ENCODE assay signal across 9 cellular contexts in the genomic region with DNA sequence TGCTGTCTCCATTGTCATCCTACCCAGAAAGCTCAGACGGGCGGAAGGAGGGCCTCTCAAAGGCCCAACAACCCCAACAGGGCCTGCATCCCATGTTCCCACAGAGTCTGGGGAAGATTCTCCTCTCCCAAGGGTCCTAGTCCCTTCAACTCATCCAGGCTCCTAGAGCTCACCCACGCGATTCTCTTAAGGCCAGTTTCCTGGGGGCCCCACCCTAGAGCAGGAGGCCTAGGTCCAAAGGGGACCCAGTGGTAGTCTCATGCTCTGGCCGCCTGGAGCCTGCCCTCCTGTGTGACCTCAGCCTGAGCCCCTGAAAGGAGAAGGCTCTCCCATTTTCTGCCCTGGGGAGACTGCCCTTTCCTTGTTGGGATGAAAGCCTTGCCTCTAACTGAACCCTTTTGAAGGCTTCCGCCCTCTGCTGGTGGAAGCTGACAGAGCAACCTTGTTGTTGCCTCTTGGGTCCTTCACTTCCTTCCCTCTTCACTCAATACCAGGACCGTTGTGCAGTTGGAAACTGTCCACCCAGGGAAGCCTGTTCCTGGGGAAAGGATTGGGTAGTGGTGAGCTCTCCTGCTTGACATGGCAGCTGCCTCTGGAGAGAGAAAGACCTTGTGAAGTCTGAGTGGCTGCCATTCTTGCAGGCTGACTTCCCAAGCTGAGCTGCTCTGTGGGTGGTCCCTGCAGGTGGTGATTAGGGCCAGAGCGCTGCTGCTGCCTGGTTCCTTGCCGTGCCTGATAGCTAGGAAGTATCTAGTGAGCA.
DNase-seq lines count a peak whose midpoint lies in the region; ATAC-seq and TF ChIP-seq lines count a peak whose summit lies in the region.
"Had no signal": no experiment of that assay in that cellular context is flagged by ENCODE, and none has a peak within 500 bp of the region (broad histone marks: within the 10 kb centered on the region; RNA-seq: fewer than 3 reads in every experiment).

No MANE protein-coding gene starts in this region.

- no peaks in the 10 kb centered on the region for H3K36me3 ChIP-seq in psoas muscle (ENCODE audit: insufficient read depth in 1 of 2, low read depth in 1 of 2)

- H3K4me1 ChIP-seq in psoas muscle: no peaks in the 10 kb centered on the region

- no peaks in the 10 kb centered on the region for H3K9me3 ChIP-seq in psoas muscle

- 82 to 84% (median 83%) methylated on average over 9 of the region's 9 CpGs for WGBS in psoas muscle, 3 donors

- TF ChIP-seq CTCF in psoas muscle (IDR thresholded peaks at IDR 0.05): peak; percentile 59

- peak; percentile 69 for ATAC-seq in GM21786 (IDR thresholded peaks at IDR 0.05; ENCODE audit: unreplicated experiment)
- ATAC-seq in psoas muscle: peak in 3 of 4 donors; percentile 48 to 63 (median 58)
- ATAC-seq in GM21825 (IDR thresholded peaks at IDR 0.05; ENCODE audit: unreplicated experiment): no peak

- H3K4me3 ChIP-seq in psoas muscle: no peak overlapping the region
- H3K4me3 ChIP-seq: skin epidermis had no signal

- peak; percentile 54 for DNase-seq in COLO668 (lab: John Stamatoyannopoulos, UW; ENCODE audit: unreplicated experiment)
- peak; percentile 29 to 55 for DNase-seq in NOMO-1 (lab: John Stamatoyannopoulos, UW; ENCODE audit: unreplicated experiment in 2 of 2)
- peak; percentile 36 for DNase-seq in activated T-cell treated with anti-CD3 and anti-CD28 coated beads for 48 hours (ENCODE audit: low read depth)
- peak; percentile 66 for DNase-seq in germinal center (ENCODE audit: low spot score)
- peak in 1 of 2 donors; percentile 52 for DNase-seq in psoas muscle
- no peak for DNase-seq in middle frontal gyrus (ENCODE audit: extremely low spot score, low spot score)

- H3K27me3 ChIP-seq in psoas muscle (ENCODE audit: insufficient read depth in 3 of 3, low read length in 2 of 3): no peaks in the 10 kb centered on the region

- intact Hi-C loops in psoas muscle (cut with DNase I): no loop called here

- no peak overlapping the region for H3K27ac ChIP-seq in psoas muscle
- H3K27ac ChIP-seq: skin epidermis had no signal
